ENCODE assay signal across 2 cellular contexts in genomic region chr5:63570752-63571151, GRCh38.
TF ChIP-seq lines count a peak whose summit lies in the region.

No MANE protein-coding gene starts in this region.

TF ChIP-seq in HepG2, 621 proteins besides CTCF, POLR2A, EP300 and RAD21 (continued from another document):
- TF ChIP-seq ZBTB26 (CRISPR knock-in tag; IDR thresholded peaks at IDR 0.05; ENCODE audit: borderline replicate concordance), result no peak
- TF ChIP-seq HNRNPH1 (optimal IDR thresholded peaks at IDR 0.05; ENCODE audit: low read depth, low read length), result no peak
- no peak for TF ChIP-seq ZNF839 (CRISPR knock-in tag; IDR thresholded peaks at IDR 0.05; ENCODE audit: borderline replicate concordance)
- no peak for TF ChIP-seq ZNF616 (CRISPR knock-in tag; IDR thresholded peaks at IDR 0.05; ENCODE audit: low read depth)
- TF ChIP-seq HDAC1 (CRISPR knock-in tag; IDR thresholded peaks at IDR 0.05), result no peak
- no peak for TF ChIP-seq HOXA5 (CRISPR knock-in tag; IDR thresholded peaks at IDR 0.05)
- no peak for TF ChIP-seq ZNF24 (IDR thresholded peaks at IDR 0.05)
- no peak for TF ChIP-seq NBN (conservative IDR thresholded peaks at IDR 0.05)
- TF ChIP-seq SCMH1 (CRISPR knock-in tag; IDR thresholded peaks at IDR 0.05; ENCODE audit: borderline replicate concordance), result no peak

TF ChIP-seq in WTC11, 78 proteins besides CTCF, POLR2A, EP300 and RAD21 (continued from another document):
- TF ChIP-seq USF1 (CRISPR knock-in tag; IDR thresholded peaks at IDR 0.05), result no peak
- TF ChIP-seq IRF2 (CRISPR knock-in tag; IDR thresholded peaks at IDR 0.05; ENCODE audit: borderline replicate concordance, low read depth), result no peak
- TF ChIP-seq MXD4 (CRISPR knock-in tag; IDR thresholded peaks at IDR 0.05; ENCODE audit: borderline replicate concordance), result no peak
- no peak for TF ChIP-seq ZNF219 (CRISPR knock-in tag; IDR thresholded peaks at IDR 0.05; ENCODE audit: borderline replicate concordance)
- no peak for TF ChIP-seq IRF1 (CRISPR knock-in tag; IDR thresholded peaks at IDR 0.05)
- no peak for TF ChIP-seq SMAD3 (CRISPR knock-in tag; IDR thresholded peaks at IDR 0.05; ENCODE audit: borderline replicate concordance)
- no peak for TF ChIP-seq PRRX2 (CRISPR knock-in tag; IDR thresholded peaks at IDR 0.05)
- TF ChIP-seq NFYB (CRISPR knock-in tag; conservative IDR thresholded peaks at IDR 0.05; ENCODE audit: low read depth), result no peak
- TF ChIP-seq ATF2 (CRISPR knock-in tag; IDR thresholded peaks at IDR 0.05; ENCODE audit: borderline replicate concordance, low read depth), result no peak
- no peak for TF ChIP-seq SMAD4 (CRISPR knock-in tag; IDR thresholded peaks at IDR 0.05)
